In genomic region chr2:210288376-210288775, GRCh38 we compare ENCODE assay signal across 20 cellular contexts. TPM values are rescaled to one million over a fixed set of nuclear protein-coding genes. Genes with fewer than 3 reads are reported as not detected.
"Had no signal": no experiment of that assay in that cellular context is flagged by ENCODE, and none has a peak within 500 bp of the region (broad histone marks: within the 10 kb centered on the region; RNA-seq: fewer than 3 reads in every experiment).

No MANE protein-coding gene starts in this region.

- H3K4me2 ChIP-seq: smooth muscle cell had no signal

- H3K9me3 ChIP-seq: adrenal gland, suprapubic skin had no signal

- H3K4me1 ChIP-seq: adrenal gland, heart left ventricle, right atrium auricular region, suprapubic skin had no signal

- DNase-seq: activated CD4-positive, alpha-beta memory T cell treated with anti-CD3 and anti-CD28 coated beads for 36 hours; activated CD4-positive, alpha-beta T cell treated with anti-CD3 and anti-CD28 coated beads for 36 hours; activated effector memory CD4-positive, alpha-beta T cell treated with Interleukin-2 at 50 U/mL for 16 hours; activated T-cell treated with anti-CD3 and anti-CD28 coated beads, Interleukin-2, amount 50 U/mL, for 4 hours; adrenal gland; dermis blood vessel endothelial cell; foreskin melanocyte; heart left ventricle; left colon; mammary epithelial cell; naive thymus-derived CD8-positive, alpha-beta T cell; stimulated activated CD4-positive, alpha-beta T cell treated with anti-CD3 and anti-CD28 coated beads, Interleukin-4, amount 100 ng/mL, for 4 hours; stimulated activated CD8-positive, alpha-beta memory T cell treated with anti-CD3 and anti-CD28 coated beads, Interleukin-4, amount 100 ng/mL, for 48 hours; stimulated activated naive CD8-positive, alpha-beta T cell treated with anti-CD3 and anti-CD28 coated beads, Interleukin-15, Interleukin-2, amounts not matched to agents 100 U/mL and 50 U/mL, for 24 hours; trophoblast cell had no signal

- H3K27me3 ChIP-seq: adrenal gland, heart left ventricle, right atrium auricular region, suprapubic skin had no signal

- H3K27ac ChIP-seq: adrenal gland, epithelial cell of prostate, heart left ventricle, right atrium auricular region, suprapubic skin had no signal

- ATAC-seq: activated CD4-positive, alpha-beta T cell treated with anti-CD3 and anti-CD28 coated beads for 36 hours; activated T-cell treated with anti-CD3 and anti-CD28 coated beads, Interleukin-2, amount 50 U/mL, for 4 hours; heart left ventricle; left colon; naive thymus-derived CD8-positive, alpha-beta T cell; stimulated activated naive CD8-positive, alpha-beta T cell treated with anti-CD3 and anti-CD28 coated beads, Interleukin-15, Interleukin-2, amounts not matched to agents 100 U/mL and 50 U/mL, for 24 hours had no signal

- H3K4me3 ChIP-seq: adrenal gland, heart left ventricle, right atrium auricular region, smooth muscle cell, suprapubic skin had no signal

- H3K36me3 ChIP-seq: adrenal gland, heart left ventricle, right atrium auricular region, suprapubic skin had no signal

RNA-seq across cellular contexts. Expression of gene MYL1, which starts 26.6 kb away (rescaled TPM):
- polyA plus RNA-seq: fibroblast of lung; mammary epithelial cell; naive thymus-derived CD8-positive, alpha-beta T cell; smooth muscle cell had no signal
